In genomic region chr7:100516135-100516812, GRCh38 we compare ENCODE assay signal across 10 cellular contexts. TPM values are rescaled to one million over a fixed set of nuclear protein-coding genes. Genes with fewer than 3 reads are reported as not detected.
DNase-seq lines count a peak whose midpoint lies in the region; ATAC-seq, FAIRE-seq and TF ChIP-seq lines count a peak whose summit lies in the region.
"Had no signal": no experiment of that assay in that cellular context is flagged by ENCODE, and none has a peak within 500 bp of the region (broad histone marks: within the 10 kb centered on the region; RNA-seq: fewer than 3 reads in every experiment).

No MANE protein-coding gene starts in this region.

- no peak overlapping the region for H2AFZ ChIP-seq in keratinocyte (ENCODE audit: control insufficient read depth, low read length)

- peak; percentile 65 for DNase-seq in GM13977 (ENCODE audit: low spot score)
- DNase-seq in NCI-H460 (ENCODE audit: extremely low read depth, low read depth), result peak; percentile 74
- DNase-seq in keratinocyte (ENCODE audit: low read depth, low spot score), result no peak
- DNase-seq in superior temporal gyrus (ENCODE audit: extremely low spot score), result no peak
- no peak for DNase-seq in putamen (ENCODE audit: low spot score)

- H3K27me3 Mint-ChIP-seq in activated naive CD4-positive, alpha-beta T cell treated with anti-CD3 and anti-CD28 coated beads, Interleukin-2, amount 50 U/mL, for 24 hours, result no peaks in the 10 kb centered on the region

- no peak overlapping the region for H3K27ac ChIP-seq in keratinocyte (ENCODE audit: control insufficient read depth, insufficient read depth, low read length)

- no peaks in the 10 kb centered on the region for H3K36me3 Mint-ChIP-seq in activated naive CD4-positive, alpha-beta T cell treated with anti-CD3 and anti-CD28 coated beads, Interleukin-2, amount 50 U/mL, for 24 hours

- TF ChIP-seq CTCF in GM13977 (IDR thresholded peaks at IDR 0.05; ENCODE audit: extremely low read depth, insufficient read depth, missing control alignments) (no peak), keratinocyte (optimal IDR thresholded peaks at IDR 0.05 in 1 of 3, IDR thresholded peaks at IDR 0.05 in 1 of 3, conservative IDR thresholded peaks at IDR 0.05 in 1 of 3; ENCODE audit: extremely low read depth in 1 of 3, insufficient read depth in 2 of 3, low read length in 3 of 3) (no peak)

- no peaks in the 10 kb centered on the region for H3K36me3 ChIP-seq in keratinocyte (ENCODE audit: control insufficient read depth in 2 of 2, extremely low read depth in 1 of 2, insufficient read depth in 2 of 2, low read length in 2 of 2)

- H3K4me1 Mint-ChIP-seq in activated naive CD4-positive, alpha-beta T cell treated with anti-CD3 and anti-CD28 coated beads, Interleukin-2, amount 50 U/mL, for 24 hours, result peaks cover 37% of the 10 kb centered on the region

- in situ Hi-C loops in GM13977 (cut with MboI; ENCODE audit: low pct_unique_long_range_greater_than_20kb, low sequenced_read_pairs, unreplicated experiment), result no loop called here

- H3K4me3 Mint-ChIP-seq in activated naive CD4-positive, alpha-beta T cell treated with anti-CD3 and anti-CD28 coated beads, Interleukin-2, amount 50 U/mL, for 24 hours, result peak overlapping the region; percentile 40

- no peaks in the 10 kb centered on the region for H3K9me3 Mint-ChIP-seq in activated naive CD4-positive, alpha-beta T cell treated with anti-CD3 and anti-CD28 coated beads, Interleukin-2, amount 50 U/mL, for 24 hours

- no peaks in the 10 kb centered on the region for H3K9me3 ChIP-seq in keratinocyte (ENCODE audit: control insufficient read depth, low read depth, low read length)

- peaks cover 2% of the 10 kb centered on the region for H3K9me1 ChIP-seq in keratinocyte (ENCODE audit: control insufficient read depth, extremely low read depth, insufficient read depth, low read length)

- H3K9ac ChIP-seq in keratinocyte (ENCODE audit: control insufficient read depth, extremely low read depth, insufficient read depth, low read length), result no peak overlapping the region

- peak; percentile 74 for FAIRE-seq in keratinocyte (lab: Jason Lieb, UNC)

- peak overlapping the region; percentile 20 for H3K27ac Mint-ChIP-seq in activated naive CD4-positive, alpha-beta T cell treated with anti-CD3 and anti-CD28 coated beads, Interleukin-2, amount 50 U/mL, for 24 hours

- H3K4me2 ChIP-seq in keratinocyte (ENCODE audit: control insufficient read depth, extremely low read depth, insufficient read depth, low read depth, low read length), result no peak overlapping the region

- peaks cover 17% of the 10 kb centered on the region for H3K4me1 ChIP-seq in keratinocyte (ENCODE audit: control insufficient read depth, extremely low read depth, insufficient read depth, low read length)

- no peaks in the 10 kb centered on the region for H4K20me1 ChIP-seq in keratinocyte (ENCODE audit: control insufficient read depth, extremely low read depth, insufficient read depth, low read length)

- no peaks in the 10 kb centered on the region for H3K27me3 ChIP-seq in keratinocyte (ENCODE audit: control insufficient read depth, extremely low read depth, insufficient read depth, low read length)

- ATAC-seq in HG02588 (IDR thresholded peaks at IDR 0.05; ENCODE audit: unreplicated experiment), result no peak
- ATAC-seq in HG02642 (IDR thresholded peaks at IDR 0.05; ENCODE audit: poor library complexity, unreplicated experiment), result no peak

- H3K79me2 ChIP-seq in keratinocyte (ENCODE audit: control insufficient read depth, insufficient read depth, low read length), result no peaks in the 10 kb centered on the region

- dilution Hi-C loops in keratinocyte (cut with MboI; ENCODE audit: extremely low pct_ligation_motif_present, low sequenced_read_pairs), result no loop called here

- H3K4me3 ChIP-seq in keratinocyte (ENCODE audit: control insufficient read depth in 2 of 3, extremely low read depth in 1 of 3, insufficient read depth in 2 of 3, low read depth in 1 of 3, low read length in 3 of 3), result no peak overlapping the region
- H3K4me3 ChIP-seq: skin epidermis had no signal

RNA-seq across cellular contexts. Expression of gene AGFG2, which starts 22.7 kb away (rescaled TPM):
- total RNA-seq in NCI-H460 (2014; rRNA removed; shearing (Covaris generic)), result 3.9 and 4.1 TPM in 2 replicates
- polyA plus RNA-seq in NCI-H460 (2014; cell fraction: nucleus; rRNA removed), result 4.4 and 9.5 TPM in 2 replicates
- polyA plus RNA-seq in keratinocyte, result 3.1 to 4.1 TPM (median 3.4 TPM) in 3 replicates
- polyA plus RNA-seq in keratinocyte (2011; ENCODE audit: low read depth), result 0.95 TPM
- 2.0 and 5.4 TPM in 2 replicates for polyA plus RNA-seq in keratinocyte (2011; cell fraction: cytosol; rRNA removed)
- 4.1 and 6.8 TPM in 2 replicates for polyA plus RNA-seq in keratinocyte (2011; cell fraction: nucleus; rRNA removed)
- polyA plus RNA-seq in keratinocyte (2012; ENCODE audit: low replicate concordance), result 2.6 and 5.4 TPM in 2 replicates
- 2.7 to 10.7 TPM (median 5.2 TPM) in 3 replicates for polyA minus RNA-seq in keratinocyte
- polyA minus RNA-seq in keratinocyte (2011; cell fraction: cytosol; rRNA and poly(A)+ RNA removed), result 18.4 TPM
- polyA minus RNA-seq in keratinocyte (2011; cell fraction: nucleus; rRNA and poly(A)+ RNA removed), result 3.6 and 4.1 TPM in 2 replicates

RNA-seq across cellular contexts. Expression of gene NYAP1, which starts 32.5 kb away (rescaled TPM):
- total RNA-seq in NCI-H460 (2014; rRNA removed; shearing (Covaris generic)), result 0.47 and 1.2 TPM in 2 replicates
- polyA plus RNA-seq in NCI-H460 (2014; cell fraction: nucleus; rRNA removed), result 0.74 and 1.3 TPM in 2 replicates
- polyA plus RNA-seq in keratinocyte, result 0.16 to 0.48 TPM (median 0.16 TPM) in 3 replicates
- polyA plus RNA-seq in keratinocyte (2011; ENCODE audit: low read depth), result not detected
- polyA plus RNA-seq in keratinocyte (2011; cell fraction: cytosol; rRNA removed), result 0.06 and 0.48 TPM in 2 replicates
- polyA plus RNA-seq in keratinocyte (2011; cell fraction: nucleus; rRNA removed), result 0.37 and 1.0 TPM in 2 replicates
- 0.36 TPM in 1 of 2 replicates, not detected in the other for polyA plus RNA-seq in keratinocyte (2012; ENCODE audit: low replicate concordance)
- not detected in 3 replicates for polyA minus RNA-seq in keratinocyte
- 1.9 TPM for polyA minus RNA-seq in keratinocyte (2011; cell fraction: cytosol; rRNA and poly(A)+ RNA removed)
- 0.23 and 0.42 TPM in 2 replicates for polyA minus RNA-seq in keratinocyte (2011; cell fraction: nucleus; rRNA and poly(A)+ RNA removed)
- total RNA-seq: T-helper 2 cell treated with Interferon-gamma antibody and Interleukin-4, amounts not matched to agents 100 ng/mL and 5 ng/mL, for 36 hours had no signal

RNA-seq across cellular contexts. Expression of gene TSC22D4, which starts 37.3 kb away (rescaled TPM):
- total RNA-seq in NCI-H460 (2014; rRNA removed; shearing (Covaris generic)), result 28.2 and 29.9 TPM in 2 replicates
- polyA plus RNA-seq in NCI-H460 (2014; cell fraction: nucleus; rRNA removed), result 17.8 and 26.9 TPM in 2 replicates
- polyA plus RNA-seq in keratinocyte, result 8.4 to 16.6 TPM (median 9.1 TPM) in 3 replicates
- 7.3 TPM for polyA plus RNA-seq in keratinocyte (2011; ENCODE audit: low read depth)
- polyA plus RNA-seq in keratinocyte (2011; cell fraction: cytosol; rRNA removed), result 9.4 and 20.9 TPM in 2 replicates
- polyA plus RNA-seq in keratinocyte (2011; cell fraction: nucleus; rRNA removed), result 22.5 and 30.0 TPM in 2 replicates
- polyA plus RNA-seq in keratinocyte (2012; ENCODE audit: low replicate concordance), result 23.1 and 23.2 TPM in 2 replicates
- polyA minus RNA-seq in keratinocyte, result 6.6 to 18.2 TPM (median 7.0 TPM) in 3 replicates
- 31.5 TPM for polyA minus RNA-seq in keratinocyte (2011; cell fraction: cytosol; rRNA and poly(A)+ RNA removed)
- 14.6 and 17.1 TPM in 2 replicates for polyA minus RNA-seq in keratinocyte (2011; cell fraction: nucleus; rRNA and poly(A)+ RNA removed)

RNA-seq across cellular contexts. Expression of gene SPACDR, which starts 52.2 kb away (rescaled TPM):
- total RNA-seq in NCI-H460 (2014; rRNA removed; shearing (Covaris generic)), result 0.27 and 0.43 TPM in 2 replicates
- 0.47 TPM in 1 of 2 replicates, not detected in the other for polyA plus RNA-seq in NCI-H460 (2014; cell fraction: nucleus; rRNA removed)
- polyA plus RNA-seq in keratinocyte, result 0.24 to 0.54 TPM (median 0.37 TPM) in 3 replicates
- not detected for polyA plus RNA-seq in keratinocyte (2011; ENCODE audit: low read depth)
- 0.61 and 0.64 TPM in 2 replicates for polyA plus RNA-seq in keratinocyte (2011; cell fraction: cytosol; rRNA removed)
- 2.1 TPM in 2 replicates for polyA plus RNA-seq in keratinocyte (2011; cell fraction: nucleus; rRNA removed)
- 0.30 and 1.3 TPM in 2 replicates for polyA plus RNA-seq in keratinocyte (2012; ENCODE audit: low replicate concordance)
- polyA minus RNA-seq in keratinocyte, result 0.53 to 1.7 TPM (median 1.4 TPM) in 3 replicates
- polyA minus RNA-seq in keratinocyte (2011; cell fraction: cytosol; rRNA and poly(A)+ RNA removed), result not detected
- polyA minus RNA-seq in keratinocyte (2011; cell fraction: nucleus; rRNA and poly(A)+ RNA removed), result not detected in 2 replicates

RNA-seq across cellular contexts. Expression of gene SAP25, which starts 57.4 kb away (rescaled TPM):
- 0.52 TPM in 1 of 2 replicates, not detected in the other for total RNA-seq in NCI-H460 (2014; rRNA removed; shearing (Covaris generic))
- polyA plus RNA-seq in NCI-H460 (2014; cell fraction: nucleus; rRNA removed), result not detected in 2 replicates
- polyA plus RNA-seq in keratinocyte, result 0.16 to 0.21 TPM in 2 of 3 replicates, not detected in the other
- polyA plus RNA-seq in keratinocyte (2011; ENCODE audit: low read depth), result not detected
- polyA plus RNA-seq in keratinocyte (2011; cell fraction: cytosol; rRNA removed), result not detected in 2 replicates
- 0.78 and 2.4 TPM in 2 replicates for polyA plus RNA-seq in keratinocyte (2011; cell fraction: nucleus; rRNA removed)
- polyA plus RNA-seq in keratinocyte (2012; ENCODE audit: low replicate concordance), result 0.36 and 0.82 TPM in 2 replicates
- polyA minus RNA-seq in keratinocyte, result not detected in 3 replicates
- not detected for polyA minus RNA-seq in keratinocyte (2011; cell fraction: cytosol; rRNA and poly(A)+ RNA removed)
- 0.84 TPM in 1 of 2 replicates, not detected in the other for polyA minus RNA-seq in keratinocyte (2011; cell fraction: nucleus; rRNA and poly(A)+ RNA removed)

Comparison
In these comparisons a context has a peak if more than half of its experiments do, and no peak if none do; other contexts are left out.
1. DNase-seq: peak in GM13977 (single experiment) and NCI-H460 (single experiment); none in keratinocyte (single experiment), superior temporal gyrus (single experiment) and putamen (single experiment).